11 cellular contexts compared by ENCODE assay signal in the genomic region with DNA sequence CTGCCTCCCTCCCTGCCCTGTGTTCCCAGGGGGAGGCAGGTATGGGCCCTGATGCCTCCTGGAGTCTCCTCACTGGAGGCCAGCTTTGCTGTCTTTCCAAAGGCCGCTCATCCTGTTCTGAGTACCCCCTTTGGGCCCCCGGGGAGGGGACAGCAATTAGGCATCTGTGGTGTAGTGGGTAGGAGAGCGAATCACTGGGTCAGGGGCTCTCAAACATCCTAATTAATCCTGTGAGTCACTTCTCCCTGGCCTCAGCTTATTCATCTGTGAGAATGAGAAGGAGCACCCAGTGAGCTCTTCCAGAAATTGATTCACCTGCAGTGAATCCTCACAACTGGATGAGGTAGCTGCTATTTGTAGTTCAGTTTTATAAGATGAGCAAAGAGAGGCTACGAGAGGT. TPM values are rescaled to one million over a fixed set of nuclear protein-coding genes. Genes with fewer than 3 reads are reported as not detected.
DNase-seq lines count a peak whose midpoint lies in the region; ATAC-seq and TF ChIP-seq lines count a peak whose summit lies in the region.
"Had no signal": no experiment of that assay in that cellular context is flagged by ENCODE, and none has a peak within 500 bp of the region (broad histone marks: within the 10 kb centered on the region; RNA-seq: fewer than 3 reads in every experiment).

No MANE protein-coding gene starts in this region.

- no peaks in the 10 kb centered on the region for H3K9me3 ChIP-seq in CD8-positive, alpha-beta memory T cell (ENCODE audit: low read length)
- no peaks in the 10 kb centered on the region for H3K9me3 ChIP-seq in neural cell (ENCODE audit: low read length)
- H3K9me3 ChIP-seq: suprapubic skin had no signal

- CTCF ChIA-PET in CD8-positive, alpha-beta memory T cell (lab: Charles Lee): interaction anchor here (1.2 to 4.5 kb wide), 2 partner anchors 14 to 19 kb away, joined by 3 to 21 read pairs; no protein-coding TSS in a partner anchor

- H3K36me3 ChIP-seq in CD8-positive, alpha-beta memory T cell (ENCODE audit: insufficient read depth, low read length): peaks cover 9% of the 10 kb centered on the region
- no peaks in the 10 kb centered on the region for H3K36me3 ChIP-seq in neural cell (ENCODE audit: insufficient read depth, low read length)
- H3K36me3 ChIP-seq: suprapubic skin had no signal

- H2AFZ ChIP-seq in neural cell (ENCODE audit: low read depth, low read length): no peak overlapping the region
- H2AFZ ChIP-seq: parathyroid adenoma had no signal

- no peak for TF ChIP-seq RAD21 in neural cell (conservative IDR thresholded peaks at IDR 0.05)

- peaks cover 8% of the 10 kb centered on the region for H3F3A ChIP-seq in neural cell (ENCODE audit: insufficient read depth, low read length, poor library complexity, severe bottlenecking)

- no peaks in the 10 kb centered on the region for H3K9me2 ChIP-seq in neural cell (ENCODE audit: insufficient read depth, low read length)

- POLR2A ChIA-PET in CD8-positive, alpha-beta memory T cell (lab: Charles Lee): interaction anchor here (0.5 kb wide), 1 partner anchor 31 kb away, joined by 3 read pairs; no protein-coding TSS in a partner anchor
- POLR2A ChIA-PET in activated naive CD8-positive, alpha-beta T cell treated with anti-CD3 and anti-CD28 coated beads, Interleukin-2, amount 10 ng/mL, durations not matched to agents 7 days and 5 days (lab: Charles Lee): interaction anchor here (0.6 to 2.5 kb wide), 4 partner anchors 14 to 158 kb away, joined by 3 to 9 read pairs (median 4); no protein-coding TSS in a partner anchor

- peaks cover 19% of the 10 kb centered on the region for H4K20me1 ChIP-seq in neural cell (ENCODE audit: insufficient read depth)

- peaks cover 0 to 13% (median 0%) of the 10 kb centered on the region in 3 donors for H3K36me3 Mint-ChIP-seq in CD8-positive, alpha-beta memory T cell
- peaks cover 9% of the 10 kb centered on the region for H3K36me3 Mint-ChIP-seq in activated naive CD8-positive, alpha-beta T cell treated with anti-CD3 and anti-CD28 coated beads, Interleukin-2, amount 10 ng/mL, durations not matched to agents 7 days and 5 days

- H3K4me3 ChIP-seq in CD8-positive, alpha-beta memory T cell (ENCODE audit: low read length): no peak overlapping the region
- peak overlapping the region; percentile 73 for H3K4me3 ChIP-seq in neural cell (ENCODE audit: low read length)
- H3K4me3 ChIP-seq: suprapubic skin had no signal

- no peak for DNase-seq in CD8-positive, alpha-beta memory T cell
- DNase-seq in HT1080 (ENCODE audit: low read depth): peak; percentile 64
- no peak for DNase-seq in activated naive CD8-positive, alpha-beta T cell treated with anti-CD3 and anti-CD28 coated beads, Interleukin-2, amount 10 ng/mL, durations not matched to agents 7 days and 5 days
- no peak for DNase-seq in SKM-1 treated with dmso at 0.1 percent for 144 hours (lab: John Stamatoyannopoulos, UW; ENCODE audit: unreplicated experiment)
- DNase-seq in NCI-H526 (lab: John Stamatoyannopoulos, UW): no peak
- no peak for DNase-seq in GM19238 (ENCODE audit: insufficient read length, low spot score)
- DNase-seq: activated CD8-positive, alpha-beta memory T cell treated with anti-CD3 and anti-CD28 coated beads, Interleukin-2, amount 10 ng/mL, durations not matched to agents 7 days and 5 days; stimulated activated CD4-positive, alpha-beta T cell treated with anti-CD3 and anti-CD28 coated beads, Interleukin-4, amount 100 ng/mL, for 4 hours had no signal

- H3K9me3 Mint-ChIP-seq in CD8-positive, alpha-beta memory T cell: no peaks in the 10 kb centered on the region
- no peaks in the 10 kb centered on the region for H3K9me3 Mint-ChIP-seq in activated naive CD8-positive, alpha-beta T cell treated with anti-CD3 and anti-CD28 coated beads, Interleukin-2, amount 10 ng/mL, durations not matched to agents 7 days and 5 days

- H3K4me1 ChIP-seq in CD8-positive, alpha-beta memory T cell (ENCODE audit: insufficient read depth, low read length): peaks cover 48% of the 10 kb centered on the region

- peak overlapping the region; percentile 61 to 93 (median 87) for H3K4me3 Mint-ChIP-seq in CD8-positive, alpha-beta memory T cell
- H3K4me3 Mint-ChIP-seq in activated naive CD8-positive, alpha-beta T cell treated with anti-CD3 and anti-CD28 coated beads, Interleukin-2, amount 10 ng/mL, durations not matched to agents 7 days and 5 days: peak overlapping the region; percentile 74

- H3K9ac ChIP-seq in neural cell (ENCODE audit: low read length): peak overlapping the region; percentile 86
- H3K9ac ChIP-seq: parathyroid adenoma had no signal

- no peak overlapping the region for H3K27ac ChIP-seq in CD8-positive, alpha-beta memory T cell (ENCODE audit: low read depth, low read length)
- H3K27ac ChIP-seq in neural cell (ENCODE audit: low read length): peak overlapping the region; percentile 99
- H3K27ac ChIP-seq: parathyroid adenoma, suprapubic skin had no signal

- peaks cover 49 to 67% (median 67%) of the 10 kb centered on the region in 3 donors for H3K4me1 Mint-ChIP-seq in CD8-positive, alpha-beta memory T cell
- H3K4me1 Mint-ChIP-seq in activated naive CD8-positive, alpha-beta T cell treated with anti-CD3 and anti-CD28 coated beads, Interleukin-2, amount 10 ng/mL, durations not matched to agents 7 days and 5 days: peaks cover 48% of the 10 kb centered on the region

- H3K79me2 ChIP-seq in neural cell (replicated peaks; ENCODE audit: insufficient read depth, low read length): peaks cover 84% of the 10 kb centered on the region

- no peak for TF ChIP-seq CTCF in neural cell (IDR thresholded peaks at IDR 0.05; ENCODE audit: poor library complexity, severe bottlenecking)

- peaks cover 0 to 3% of the 10 kb centered on the region in 2 donors for H3K27me3 Mint-ChIP-seq in CD8-positive, alpha-beta memory T cell
- no peaks in the 10 kb centered on the region for H3K27me3 Mint-ChIP-seq in activated naive CD8-positive, alpha-beta T cell treated with anti-CD3 and anti-CD28 coated beads, Interleukin-2, amount 10 ng/mL, durations not matched to agents 7 days and 5 days

- peak overlapping the region; percentile 53 for H3K4me2 ChIP-seq in neural cell (ENCODE audit: low read length)

- TF ChIP-seq EP300 in neural cell (conservative IDR thresholded peaks at IDR 0.05; ENCODE audit: poor library complexity, severe bottlenecking): no peak

- ATAC-seq in activated naive CD8-positive, alpha-beta T cell treated with anti-CD3 and anti-CD28 coated beads, Interleukin-2, amount 10 ng/mL, durations not matched to agents 7 days and 5 days (ENCODE audit: low read depth): no peak
- ATAC-seq: activated CD8-positive, alpha-beta memory T cell treated with anti-CD3 and anti-CD28 coated beads, Interleukin-2, amount 10 ng/mL, durations not matched to agents 7 days and 5 days had no signal

- H3K27ac Mint-ChIP-seq in CD8-positive, alpha-beta memory T cell: peak overlapping the region in 7 of 8 donors; percentile 55 to 97 (median 81)
- H3K27ac Mint-ChIP-seq in activated naive CD8-positive, alpha-beta T cell treated with anti-CD3 and anti-CD28 coated beads, Interleukin-2, amount 10 ng/mL, durations not matched to agents 7 days and 5 days: no peak overlapping the region
- H3K27ac Mint-ChIP-seq: activated CD8-positive, alpha-beta memory T cell treated with anti-CD3 and anti-CD28 coated beads, Interleukin-2, amount 10 ng/mL, durations not matched to agents 7 days and 5 days had no signal

- H3K27me3 ChIP-seq in CD8-positive, alpha-beta memory T cell (ENCODE audit: insufficient read depth, low read length, poor library complexity, severe bottlenecking): no peaks in the 10 kb centered on the region
- H3K27me3 ChIP-seq in neural cell (ENCODE audit: insufficient read depth, low read depth, low read length): no peaks in the 10 kb centered on the region
- H3K27me3 ChIP-seq: suprapubic skin had no signal

TF ChIP-seq in neural cell, 6 proteins besides CTCF, POLR2A, EP300 and RAD21:
- no peak for TF ChIP-seq POLR2AphosphoS5 (IDR thresholded peaks at IDR 0.05)
- no peak for TF ChIP-seq MXI1 (conservative IDR thresholded peaks at IDR 0.05; ENCODE audit: poor library complexity, severe bottlenecking)
- no peak for TF ChIP-seq TAF1 (IDR thresholded peaks at IDR 0.05; ENCODE audit: low read depth)
- TF ChIP-seq EZH2 (IDR thresholded peaks at IDR 0.05; ENCODE audit: borderline replicate concordance, insufficient read depth, low read length, poor library complexity, severe bottlenecking): no peak
- no peak for TF ChIP-seq SMC3 (conservative IDR thresholded peaks at IDR 0.05; ENCODE audit: poor library complexity)
- TF ChIP-seq, protein P1, sequence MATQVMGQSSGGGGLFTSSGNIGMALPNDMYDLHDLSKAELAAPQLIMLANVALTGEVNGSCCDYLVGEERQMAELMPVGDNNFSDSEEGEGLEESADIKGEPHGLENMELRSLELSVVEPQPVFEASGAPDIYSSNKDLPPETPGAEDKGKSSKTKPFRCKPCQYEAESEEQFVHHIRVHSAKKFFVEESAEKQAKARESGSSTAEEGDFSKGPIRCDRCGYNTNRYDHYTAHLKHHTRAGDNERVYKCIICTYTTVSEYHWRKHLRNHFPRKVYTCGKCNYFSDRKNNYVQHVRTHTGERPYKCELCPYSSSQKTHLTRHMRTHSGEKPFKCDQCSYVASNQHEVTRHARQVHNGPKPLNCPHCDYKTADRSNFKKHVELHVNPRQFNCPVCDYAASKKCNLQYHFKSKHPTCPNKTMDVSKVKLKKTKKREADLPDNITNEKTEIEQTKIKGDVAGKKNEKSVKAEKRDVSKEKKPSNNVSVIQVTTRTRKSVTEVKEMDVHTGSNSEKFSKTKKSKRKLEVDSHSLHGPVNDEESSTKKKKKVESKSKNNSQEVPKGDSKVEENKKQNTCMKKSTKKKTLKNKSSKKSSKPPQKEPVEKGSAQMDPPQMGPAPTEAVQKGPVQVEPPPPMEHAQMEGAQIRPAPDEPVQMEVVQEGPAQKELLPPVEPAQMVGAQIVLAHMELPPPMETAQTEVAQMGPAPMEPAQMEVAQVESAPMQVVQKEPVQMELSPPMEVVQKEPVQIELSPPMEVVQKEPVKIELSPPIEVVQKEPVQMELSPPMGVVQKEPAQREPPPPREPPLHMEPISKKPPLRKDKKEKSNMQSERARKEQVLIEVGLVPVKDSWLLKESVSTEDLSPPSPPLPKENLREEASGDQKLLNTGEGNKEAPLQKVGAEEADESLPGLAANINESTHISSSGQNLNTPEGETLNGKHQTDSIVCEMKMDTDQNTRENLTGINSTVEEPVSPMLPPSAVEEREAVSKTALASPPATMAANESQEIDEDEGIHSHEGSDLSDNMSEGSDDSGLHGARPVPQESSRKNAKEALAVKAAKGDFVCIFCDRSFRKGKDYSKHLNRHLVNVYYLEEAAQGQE (IDR thresholded peaks at IDR 0.05; ENCODE audit: borderline replicate concordance): no peak

RNA-seq across cellular contexts. Expression of a gene that starts 16.4 kb away (rescaled TPM):
- total RNA-seq in CD8-positive, alpha-beta memory T cell: 10 to 100 TPM; 19.9 to 20.5 TPM
- polyA plus RNA-seq in CD8-positive, alpha-beta memory T cell: 0.78 TPM
- 3.1 and 4.4 TPM in 2 replicates for total RNA-seq in HT1080 (2014; rRNA removed; shearing (Covaris generic))
- 2.5 and 3.5 TPM in 2 replicates for polyA plus RNA-seq in HT1080 (2015; cell fraction: cytosol; rRNA removed)
- polyA plus RNA-seq in HT1080 (2015; cell fraction: nucleus; rRNA removed): 8.7 and 9.4 TPM in 2 replicates
- 10 to 100 TPM; 19.9 to 21.0 TPM for total RNA-seq in activated naive CD8-positive, alpha-beta T cell treated with anti-CD3 and anti-CD28 coated beads, Interleukin-2, amount 10 ng/mL, durations not matched to agents 7 days and 5 days
- 18.2 and 19.6 TPM in 2 replicates for polyA plus RNA-seq in neural cell
- polyA minus RNA-seq in neural cell: 46.0 and 58.6 TPM in 2 replicates
